ENCODE assay signal across 9 cellular contexts in the genomic region with DNA sequence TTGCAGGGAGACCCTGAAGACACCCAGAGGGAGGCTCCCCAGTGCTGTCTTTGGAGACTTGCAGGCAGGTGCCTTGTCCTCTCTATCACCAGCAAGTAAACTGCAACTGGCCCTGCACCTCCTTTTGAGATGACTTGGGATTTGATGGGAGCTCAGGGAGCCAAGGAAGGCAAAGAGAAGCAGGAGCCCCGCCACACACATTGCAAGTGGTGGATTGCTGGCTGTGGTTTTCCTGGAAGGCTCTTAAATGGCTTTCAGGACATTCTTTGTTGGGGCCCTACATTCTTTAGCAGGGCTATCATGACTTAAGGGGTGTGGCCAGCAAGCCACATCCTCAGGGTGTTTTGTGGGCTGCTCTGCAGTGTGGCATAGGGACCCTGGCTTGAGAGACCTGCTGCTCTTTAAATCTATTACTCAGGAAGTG. TPM values are rescaled to one million over a fixed set of nuclear protein-coding genes. Genes with fewer than 3 reads are reported as not detected.
DNase-seq lines count a peak whose midpoint lies in the region; ATAC-seq, FAIRE-seq and TF ChIP-seq lines count a peak whose summit lies in the region.
"Had no signal": no experiment of that assay in that cellular context is flagged by ENCODE, and none has a peak within 500 bp of the region (broad histone marks: within the 10 kb centered on the region; RNA-seq: fewer than 3 reads in every experiment).

No MANE protein-coding gene starts in this region.

- no peak for TF ChIP-seq EP300 in gastroesophageal sphincter (IDR thresholded peaks at IDR 0.05)

- H3K4me1 ChIP-seq in keratinocyte (ENCODE audit: control insufficient read depth, extremely low read depth, insufficient read depth, low read length), result peaks cover 15% of the 10 kb centered on the region
- peaks cover 0 to 14% (median 0%) of the 10 kb centered on the region in 3 donors for H3K4me1 ChIP-seq in gastroesophageal sphincter

- TF ChIP-seq POLR2A in gastroesophageal sphincter (IDR thresholded peaks at IDR 0.05), result no peak

- no peaks in the 10 kb centered on the region for H3K79me2 ChIP-seq in keratinocyte (ENCODE audit: control insufficient read depth, insufficient read depth, low read length)

- H3K27ac ChIP-seq in keratinocyte (ENCODE audit: control insufficient read depth, insufficient read depth, low read length) (no peak overlapping the region), gastroesophageal sphincter (no peak overlapping the region)
- H3K27ac ChIP-seq: VCaP had no signal

- TF ChIP-seq CTCF in keratinocyte (optimal IDR thresholded peaks at IDR 0.05 in 1 of 3, IDR thresholded peaks at IDR 0.05 in 1 of 3, conservative IDR thresholded peaks at IDR 0.05 in 1 of 3; ENCODE audit: extremely low read depth in 1 of 3, insufficient read depth in 2 of 3, low read length in 3 of 3), result no peak
- no peak for TF ChIP-seq CTCF in gastroesophageal sphincter (IDR thresholded peaks at IDR 0.05)

- peak; percentile 62 for ATAC-seq in GM18861 (IDR thresholded peaks at IDR 0.05; ENCODE audit: unreplicated experiment)
- ATAC-seq in activated CD8-positive, alpha-beta T cell treated with anti-CD3 and anti-CD28 coated beads, Interleukin-2, amount 10 ng/mL, durations not matched to agents 7 days and 5 days, result peak; percentile 88
- no peak for ATAC-seq in gastroesophageal sphincter
- ATAC-seq in HG03432 (IDR thresholded peaks at IDR 0.05; ENCODE audit: unreplicated experiment), result no peak

- peak overlapping the region; percentile 73 for H3K4me2 ChIP-seq in keratinocyte (ENCODE audit: control insufficient read depth, extremely low read depth, insufficient read depth, low read depth, low read length)

- H3K27ac Mint-ChIP-seq in activated CD8-positive, alpha-beta T cell treated with anti-CD3 and anti-CD28 coated beads, Interleukin-2, amount 10 ng/mL, durations not matched to agents 7 days and 5 days, result peak overlapping the region; percentile 78

- H4K20me1 ChIP-seq in keratinocyte (ENCODE audit: control insufficient read depth, extremely low read depth, insufficient read depth, low read length), result no peaks in the 10 kb centered on the region

- DNase-seq in HT1080 (ENCODE audit: low read depth) (peak; percentile 99), keratinocyte (ENCODE audit: low read depth, low spot score) (peak; percentile 40), NCI-H128 (lab: John Stamatoyannopoulos, UW; ENCODE audit: unreplicated experiment) (no peak), SK-N-DZ (ENCODE audit: low spot score) (no peak)
- DNase-seq in activated CD8-positive, alpha-beta T cell treated with anti-CD3 and anti-CD28 coated beads, Interleukin-2, amount 10 ng/mL, durations not matched to agents 7 days and 5 days, result peak; percentile 83

- POLR2A ChIA-PET in activated CD8-positive, alpha-beta T cell treated with anti-CD3 and anti-CD28 coated beads, Interleukin-2, amount 10 ng/mL, durations not matched to agents 7 days and 5 days (lab: Charles Lee), result no interaction called here

- no peaks in the 10 kb centered on the region for H3K9me1 ChIP-seq in keratinocyte (ENCODE audit: control insufficient read depth, extremely low read depth, insufficient read depth, low read length)

- H2AFZ ChIP-seq in keratinocyte (ENCODE audit: control insufficient read depth, low read length), result no peak overlapping the region

- no peak overlapping the region for H3K9ac ChIP-seq in keratinocyte (ENCODE audit: control insufficient read depth, extremely low read depth, insufficient read depth, low read length)

- H3K27me3 ChIP-seq in keratinocyte (ENCODE audit: control insufficient read depth, extremely low read depth, insufficient read depth, low read length) (no peaks in the 10 kb centered on the region), gastroesophageal sphincter (no peaks in the 10 kb centered on the region)

- peak; percentile 88 for FAIRE-seq in keratinocyte (lab: Jason Lieb, UNC)

- CTCF ChIA-PET in activated CD8-positive, alpha-beta T cell treated with anti-CD3 and anti-CD28 coated beads, Interleukin-2, amount 10 ng/mL, durations not matched to agents 7 days and 5 days (lab: Charles Lee), result interaction anchor here (0.8 to 1.0 kb wide), 2 partner anchors 39 to 166 kb away, joined by 3 to 4 read pairs; no protein-coding TSS in a partner anchor

- H3K9me3 ChIP-seq in keratinocyte (ENCODE audit: control insufficient read depth, low read depth, low read length) (no peaks in the 10 kb centered on the region), gastroesophageal sphincter (no peaks in the 10 kb centered on the region)

- H3K4me3 ChIP-seq in keratinocyte (ENCODE audit: control insufficient read depth in 2 of 3, extremely low read depth in 1 of 3, insufficient read depth in 2 of 3, low read depth in 1 of 3, low read length in 3 of 3), result peak overlapping the region in 1 of 3 experiments; percentile 3
- H3K4me3 ChIP-seq in gastroesophageal sphincter, result no peak overlapping the region

- WGBS in gastroesophageal sphincter (ENCODE audit: low coverage in 1 of 2), 2 donors, result 63% methylated on average over 1 of the region's 1 CpG; no CpG with 5 or more reads in 1 of the 2 donors

- H3K27me3 Mint-ChIP-seq in activated CD8-positive, alpha-beta T cell treated with anti-CD3 and anti-CD28 coated beads, Interleukin-2, amount 10 ng/mL, durations not matched to agents 7 days and 5 days (ENCODE audit: low read depth), result no peaks in the 10 kb centered on the region

- peaks cover 28% of the 10 kb centered on the region for H3K36me3 Mint-ChIP-seq in activated CD8-positive, alpha-beta T cell treated with anti-CD3 and anti-CD28 coated beads, Interleukin-2, amount 10 ng/mL, durations not matched to agents 7 days and 5 days (ENCODE audit: low read depth)

- peak overlapping the region; percentile 56 for H3K4me3 Mint-ChIP-seq in activated CD8-positive, alpha-beta T cell treated with anti-CD3 and anti-CD28 coated beads, Interleukin-2, amount 10 ng/mL, durations not matched to agents 7 days and 5 days

- dilution Hi-C loops in keratinocyte (cut with MboI; ENCODE audit: extremely low pct_ligation_motif_present, low sequenced_read_pairs), result no loop called here

- H3K9me3 Mint-ChIP-seq in activated CD8-positive, alpha-beta T cell treated with anti-CD3 and anti-CD28 coated beads, Interleukin-2, amount 10 ng/mL, durations not matched to agents 7 days and 5 days (ENCODE audit: insufficient read depth), result peaks cover 25% of the 10 kb centered on the region

- H3K36me3 ChIP-seq in keratinocyte (ENCODE audit: control insufficient read depth in 2 of 2, extremely low read depth in 1 of 2, insufficient read depth in 2 of 2, low read length in 2 of 2) (no peaks in the 10 kb centered on the region), gastroesophageal sphincter (no peaks in the 10 kb centered on the region)

- H3K4me1 Mint-ChIP-seq in activated CD8-positive, alpha-beta T cell treated with anti-CD3 and anti-CD28 coated beads, Interleukin-2, amount 10 ng/mL, durations not matched to agents 7 days and 5 days (ENCODE audit: low read depth), result peaks cover 58% of the 10 kb centered on the region

RNA-seq across cellular contexts. Expression of gene CDC42EP3, which starts 39.9 kb away (rescaled TPM):
- total RNA-seq in HT1080 (2014; rRNA removed; shearing (Covaris generic)), result 93.8 and 101 TPM in 2 replicates
- 146 and 155 TPM in 2 replicates for polyA plus RNA-seq in HT1080 (2015; cell fraction: cytosol; rRNA removed)
- 96.6 and 109 TPM in 2 replicates for polyA plus RNA-seq in HT1080 (2015; cell fraction: nucleus; rRNA removed)
- total RNA-seq in activated CD8-positive, alpha-beta T cell treated with anti-CD3 and anti-CD28 coated beads, Interleukin-2, amount 10 ng/mL, durations not matched to agents 7 days and 5 days, result 10 to 100 TPM; 30.1 to 33.2 TPM
- 24.1 to 50.7 TPM (median 34.6 TPM) in 3 replicates for polyA plus RNA-seq in keratinocyte
- polyA plus RNA-seq in keratinocyte (2011; ENCODE audit: low read depth), result 4.3 TPM
- 39.4 and 54.8 TPM in 2 replicates for polyA plus RNA-seq in keratinocyte (2011; cell fraction: cytosol; rRNA removed)
- polyA plus RNA-seq in keratinocyte (2011; cell fraction: nucleus; rRNA removed), result 45.1 and 47.2 TPM in 2 replicates
- polyA plus RNA-seq in keratinocyte (2012; ENCODE audit: low replicate concordance), result 16.4 and 22.4 TPM in 2 replicates
- 32.5 to 52.2 TPM (median 33.1 TPM) in 3 replicates for polyA minus RNA-seq in keratinocyte
- polyA minus RNA-seq in keratinocyte (2011; cell fraction: cytosol; rRNA and poly(A)+ RNA removed), result 24.0 TPM
- polyA minus RNA-seq in keratinocyte (2011; cell fraction: nucleus; rRNA and poly(A)+ RNA removed), result 17.2 and 39.7 TPM in 2 replicates
- 100 to 1,000 TPM in 2 of 4 donors, 10 to 100 TPM in 2; 39.4 to 198 (median 87.4) TPM for total RNA-seq in gastroesophageal sphincter
- polyA plus RNA-seq in SK-N-DZ (2014; cell fraction: cytosol; rRNA removed), result 16.9 and 26.3 TPM in 2 replicates
- polyA plus RNA-seq in SK-N-DZ (2014; cell fraction: nucleus; rRNA removed), result 11.6 and 14.7 TPM in 2 replicates

Comparison
In these comparisons a context has a peak if more than half of its experiments do, and no peak if none do; other contexts are left out.
1. ATAC-seq: peak in GM18861 (single experiment) and activated CD8-positive, alpha-beta T cell treated with anti-CD3 and anti-CD28 coated beads, Interleukin-2, amount 10 ng/mL, durations not matched to agents 7 days and 5 days (single experiment); none in gastroesophageal sphincter (single experiment) and HG03432 (single experiment).
2. DNase-seq: peak in HT1080 (single experiment), activated CD8-positive, alpha-beta T cell treated with anti-CD3 and anti-CD28 coated beads, Interleukin-2, amount 10 ng/mL, durations not matched to agents 7 days and 5 days (single experiment) and keratinocyte (single experiment); none in NCI-H128 (single experiment) and SK-N-DZ (single experiment).